In genomic region chr1:117122297-117123025, GRCh38 we compare ENCODE assay signal across 8 cellular contexts. TPM values are rescaled to one million over a fixed set of nuclear protein-coding genes. Genes with fewer than 3 reads are reported as not detected.
DNase-seq lines count a peak whose midpoint lies in the region; ATAC-seq, FAIRE-seq and TF ChIP-seq lines count a peak whose summit lies in the region.

No MANE protein-coding gene starts in this region.

- H3K4me1 Mint-ChIP-seq in CD4-positive, CD25-positive, alpha-beta regulatory T cell: peaks cover 0 to 14% (median 0%) of the 10 kb centered on the region in 4 donors
- H3K4me1 Mint-ChIP-seq in neural crest cell: peaks cover 23% of the 10 kb centered on the region

- no peak for ATAC-seq in CD4-positive, CD25-positive, alpha-beta regulatory T cell (ENCODE audit: low read depth in 2 of 2)
- no peak for ATAC-seq in foreskin keratinocyte

- no peaks in the 10 kb centered on the region for H3K36me3 Mint-ChIP-seq in CD4-positive, CD25-positive, alpha-beta regulatory T cell
- H3K36me3 Mint-ChIP-seq in neural crest cell (ENCODE audit: low read depth): no peaks in the 10 kb centered on the region

- peak overlapping the region; percentile 64 for H3K9ac ChIP-seq in OCI-LY3 (ENCODE audit: low read length)

- H3K27me3 Mint-ChIP-seq in CD4-positive, CD25-positive, alpha-beta regulatory T cell: no peaks in the 10 kb centered on the region
- H3K27me3 Mint-ChIP-seq in neural crest cell (ENCODE audit: low read depth): no peaks in the 10 kb centered on the region

- no peaks in the 10 kb centered on the region for H4K20me1 ChIP-seq in OCI-LY3 (ENCODE audit: insufficient read depth, low read length)

- H3K4me3 Mint-ChIP-seq in CD4-positive, CD25-positive, alpha-beta regulatory T cell: peak overlapping the region; percentile 72 to 90 (median 88)
- H3K4me3 Mint-ChIP-seq in neural crest cell: peak overlapping the region; percentile 92

- peak overlapping the region; percentile 84 for H2AFZ ChIP-seq in OCI-LY3 (ENCODE audit: low read depth, low read length)

- H3K9me3 ChIP-seq in CD4-positive, CD25-positive, alpha-beta regulatory T cell (ENCODE audit: control insufficient read depth in 2 of 2, low read length in 2 of 2): no peaks in the 10 kb centered on the region
- H3K9me3 ChIP-seq in OCI-LY3 (ENCODE audit: insufficient read depth, low read length) (no peaks in the 10 kb centered on the region), small intestine (ENCODE audit: control insufficient read depth, low read depth) (no peaks in the 10 kb centered on the region)

- H3K4me2 ChIP-seq in OCI-LY3 (ENCODE audit: low read length): peak overlapping the region; percentile 79

- H3K36me3 ChIP-seq in CD4-positive, CD25-positive, alpha-beta regulatory T cell (ENCODE audit: control insufficient read depth, insufficient read depth, low read length): no peaks in the 10 kb centered on the region
- H3K36me3 ChIP-seq in OCI-LY3 (replicated peaks; ENCODE audit: low read depth, low read length): no peaks in the 10 kb centered on the region
- H3K36me3 ChIP-seq in small intestine (ENCODE audit: control insufficient read depth in 2 of 2, insufficient read depth in 2 of 2, low read length in 2 of 2): no peaks in the 10 kb centered on the region

- WGBS in small intestine, 3 donors: 25 to 28% (median 27%) methylated on average over 33 of the region's 33 CpGs

- DNase-seq in CD4-positive, CD25-positive, alpha-beta regulatory T cell: no peak
- DNase-seq in epithelial cell of esophagus (ENCODE audit: low read depth) (no peak), neural crest cell (ENCODE audit: low read depth, low spot score) (no peak), foreskin keratinocyte (no peak), GDM1 (lab: John Stamatoyannopoulos, UW) (no peak), DMS 273 (lab: John Stamatoyannopoulos, UW; ENCODE audit: unreplicated experiment) (no peak), small intestine (no peak)

- H3K27me3 ChIP-seq in CD4-positive, CD25-positive, alpha-beta regulatory T cell (ENCODE audit: control insufficient read depth, insufficient read depth, low read length): peaks cover 20% of the 10 kb centered on the region
- peaks cover 20% of the 10 kb centered on the region for H3K27me3 ChIP-seq in OCI-LY3 (ENCODE audit: low read depth, low read length)
- no peaks in the 10 kb centered on the region for H3K27me3 ChIP-seq in foreskin keratinocyte
- peaks cover 0 to 2% of the 10 kb centered on the region in 2 donors for H3K27me3 ChIP-seq in small intestine (ENCODE audit: control insufficient read depth in 2 of 2, insufficient read depth in 2 of 2, low read length in 2 of 2)

- peaks cover 12% of the 10 kb centered on the region for H3K4me1 ChIP-seq in CD4-positive, CD25-positive, alpha-beta regulatory T cell (ENCODE audit: control insufficient read depth, insufficient read depth, low read length, poor library complexity, severe bottlenecking)
- H3K4me1 ChIP-seq in OCI-LY3 (ENCODE audit: low read length): peaks cover 4% of the 10 kb centered on the region; the same call in 1 of the 2 replicates
- no peaks in the 10 kb centered on the region for H3K4me1 ChIP-seq in foreskin keratinocyte
- peaks cover 4 to 5% of the 10 kb centered on the region in 2 donors for H3K4me1 ChIP-seq in small intestine (ENCODE audit: control insufficient read depth in 2 of 2, insufficient read depth in 1 of 2, low read depth in 1 of 2, low read length in 1 of 2)

- H3K27ac Mint-ChIP-seq in CD4-positive, CD25-positive, alpha-beta regulatory T cell: peak overlapping the region in 2 of 3 donors; percentile 63 to 70
- H3K27ac Mint-ChIP-seq in neural crest cell (ENCODE audit: unreplicated experiment): peak overlapping the region; percentile 99

- H3K4me3 ChIP-seq in CD4-positive, CD25-positive, alpha-beta regulatory T cell (ENCODE audit: low read depth, low read length): peak overlapping the region; percentile 81
- H3K4me3 ChIP-seq in OCI-LY3 (ENCODE audit: low read length): peak overlapping the region; percentile 79
- H3K4me3 ChIP-seq in epithelial cell of esophagus (ENCODE audit: low read length): peak overlapping the region; percentile 84
- H3K4me3 ChIP-seq in small intestine (ENCODE audit: low read depth in 1 of 2, low read length in 2 of 2): peak overlapping the region in 1 of 2 donors; percentile 73

- no peak overlapping the region for H3K27ac ChIP-seq in CD4-positive, CD25-positive, alpha-beta regulatory T cell (ENCODE audit: insufficient read depth, low read length, poor library complexity, severe bottlenecking)
- H3K27ac ChIP-seq in OCI-LY3 (ENCODE audit: low read length) (no peak overlapping the region), foreskin keratinocyte (no peak overlapping the region), small intestine (ENCODE audit: low read depth in 1 of 2, low read length in 1 of 2) (peak overlapping the region in 1 of 2 donors; percentile 94)

- TF ChIP-seq CTCF in OCI-LY3 (IDR thresholded peaks at IDR 0.05; ENCODE audit: low read depth, low read length) (no peak), epithelial cell of esophagus (IDR thresholded peaks at IDR 0.05; ENCODE audit: insufficient read depth, low read depth, low read length, missing control alignments) (no peak), neural crest cell (conservative IDR thresholded peaks at IDR 0.05) (peak; percentile 48), foreskin keratinocyte (conservative IDR thresholded peaks at IDR 0.05) (no peak)

- FAIRE-seq in small intestine (lab: Jason Lieb, UNC): no peak

- peaks cover 0 to 2% (median 0%) of the 10 kb centered on the region in 7 donors for H3K9me3 Mint-ChIP-seq in CD4-positive, CD25-positive, alpha-beta regulatory T cell
- no peaks in the 10 kb centered on the region for H3K9me3 Mint-ChIP-seq in neural crest cell

- H3K79me2 ChIP-seq in OCI-LY3 (ENCODE audit: low read length): no peaks in the 10 kb centered on the region

RNA-seq across cellular contexts. Expression of gene TRIM45, which starts 0.9 kb away (rescaled TPM):
- 0.84 TPM for total RNA-seq in CD4-positive, CD25-positive, alpha-beta regulatory T cell
- under 1 TPM in 3 of 4 donors, not detected in 1; 0.05 to 0.16 (median 0.06) TPM for polyA plus RNA-seq in CD4-positive, CD25-positive, alpha-beta regulatory T cell
- total RNA-seq in neural crest cell (13.3 and 16.6 TPM in 2 replicates), foreskin keratinocyte (2.3 and 2.9 TPM in 2 replicates)
- polyA plus RNA-seq in foreskin keratinocyte (1.7 TPM in 2 replicates), small intestine (1 to 10 TPM; 1.9 to 4.7 (median 3.2) TPM)
